ENCODE assay signal across 10 cellular contexts in genomic region chr4:77073106-77073858, GRCh38. TPM values are rescaled to one million over a fixed set of nuclear protein-coding genes. Genes with fewer than 3 reads are reported as not detected.
A peak's percentile ranks its signal among the peaks of the same experiment; 100 is the strongest.
DNase-seq lines count a peak whose midpoint lies in the region; ATAC-seq and TF ChIP-seq lines count a peak whose summit lies in the region.
"Had no signal": no experiment of that assay in that cellular context is flagged by ENCODE, and none has a peak within 500 bp of the region (broad histone marks: within the 10 kb centered on the region; RNA-seq: fewer than 3 reads in every experiment).

No MANE protein-coding gene starts in this region.

- peak; percentile 53 for DNase-seq in AG10803 (ENCODE audit: low read depth)
- DNase-seq in KBM-7 = peak; percentile 34
- no peak for DNase-seq in caudate nucleus (lab: John Stamatoyannopoulos, UW)
- no peak for DNase-seq in foreskin melanocyte
- no peak for DNase-seq in sciatic nerve (ENCODE audit: low spot score)
- DNase-seq in activated T-helper 2 cell treated with anti-CD3 and anti-CD28 coated beads, Interferon-gamma antibody, Interleukin-2, Interleukin-4, amounts not matched to agents 10 μg/mL and 5 μg/mL and 100 μg/mL, durations not matched to agents 14 hours and 24 hours and 36 hours (ENCODE audit: low spot score) = no peak
- DNase-seq in T-helper 2 cell = no peak
- DNase-seq: activated naive CD8-positive, alpha-beta T cell treated with anti-CD3 and anti-CD28 coated beads, Interleukin-2, amount 50 U/mL, for 24 hours; NCI-H1436 treated with DMSO at 0.1 percent for 48 hours had no signal

- H3K9ac ChIP-seq in muscle layer of colon (ENCODE audit: low read length) = peak overlapping the region; percentile 83

- H3K4me3 ChIP-seq in AG10803 (ENCODE audit: low read length) (peak overlapping the region; percentile 88), muscle layer of colon (ENCODE audit: low read depth in 1 of 2, low read length in 2 of 2) (peak overlapping the region in 1 of 2 donors; percentile 74)

- no peaks in the 10 kb centered on the region for H3K36me3 ChIP-seq in muscle layer of colon (ENCODE audit: insufficient read depth, low read length)

- no peaks in the 10 kb centered on the region for H3K27me3 ChIP-seq in muscle layer of colon (ENCODE audit: control insufficient read depth in 1 of 2, insufficient read depth in 2 of 2, low read length in 2 of 2)

- H3K27me3 Mint-ChIP-seq in activated T-helper 2 cell treated with anti-CD3 and anti-CD28 coated beads, Interferon-gamma antibody, Interleukin-2, Interleukin-4, amounts not matched to agents 10 μg/mL and 5 μg/mL and 100 μg/mL, durations not matched to agents 14 hours and 24 hours and 36 hours (ENCODE audit: low read depth) = no peaks in the 10 kb centered on the region

- no peak for TF ChIP-seq CTCF in AG10803 (conservative IDR thresholded peaks at IDR 0.05; ENCODE audit: low read length)

- H3K9me3 Mint-ChIP-seq in activated T-helper 2 cell treated with anti-CD3 and anti-CD28 coated beads, Interferon-gamma antibody, Interleukin-2, Interleukin-4, amounts not matched to agents 10 μg/mL and 5 μg/mL and 100 μg/mL, durations not matched to agents 14 hours and 24 hours and 36 hours = no peaks in the 10 kb centered on the region
- H3K9me3 Mint-ChIP-seq: activated naive CD8-positive, alpha-beta T cell treated with anti-CD3 and anti-CD28 coated beads, Interleukin-2, amount 50 U/mL, for 24 hours had no signal

- peaks cover 38% of the 10 kb centered on the region for H3K36me3 Mint-ChIP-seq in activated T-helper 2 cell treated with anti-CD3 and anti-CD28 coated beads, Interferon-gamma antibody, Interleukin-2, Interleukin-4, amounts not matched to agents 10 μg/mL and 5 μg/mL and 100 μg/mL, durations not matched to agents 14 hours and 24 hours and 36 hours (ENCODE audit: low read depth)

- no peak overlapping the region for H3K27ac Mint-ChIP-seq in activated T-helper 2 cell treated with anti-CD3 and anti-CD28 coated beads, Interferon-gamma antibody, Interleukin-2, Interleukin-4, amounts not matched to agents 10 μg/mL and 5 μg/mL and 100 μg/mL, durations not matched to agents 14 hours and 24 hours and 36 hours
- H3K27ac Mint-ChIP-seq: activated naive CD8-positive, alpha-beta T cell treated with anti-CD3 and anti-CD28 coated beads, Interleukin-2, amount 50 U/mL, for 24 hours had no signal

- peak overlapping the region; percentile 39 for H3K27ac ChIP-seq in caudate nucleus (ENCODE audit: low read depth, low read length)
- H3K27ac ChIP-seq in muscle layer of colon (ENCODE audit: low read depth, low read length) = peak overlapping the region; percentile 64

- H3K4me3 Mint-ChIP-seq in activated T-helper 2 cell treated with anti-CD3 and anti-CD28 coated beads, Interferon-gamma antibody, Interleukin-2, Interleukin-4, amounts not matched to agents 10 μg/mL and 5 μg/mL and 100 μg/mL, durations not matched to agents 14 hours and 24 hours and 36 hours (ENCODE audit: low read depth) = no peak overlapping the region

- H3K4me1 ChIP-seq in muscle layer of colon (ENCODE audit: insufficient read depth, low read length) = peaks cover 29% of the 10 kb centered on the region

- H3K4me1 Mint-ChIP-seq in activated T-helper 2 cell treated with anti-CD3 and anti-CD28 coated beads, Interferon-gamma antibody, Interleukin-2, Interleukin-4, amounts not matched to agents 10 μg/mL and 5 μg/mL and 100 μg/mL, durations not matched to agents 14 hours and 24 hours and 36 hours (ENCODE audit: low read depth) = peaks cover 44% of the 10 kb centered on the region

- intact Hi-C loops in sciatic nerve (cut with DNase I) = no loop called here
- intact Hi-C loops in activated T-helper 2 cell treated with anti-CD3 and anti-CD28 coated beads, Interferon-gamma antibody, Interleukin-2, Interleukin-4, amounts not matched to agents 10 μg/mL and 5 μg/mL and 100 μg/mL, durations not matched to agents 14 hours and 24 hours and 36 hours (cut with micrococcal nuclease) = loop anchor here (10.0 kb wide), 1 partner anchor 928 kb away; the partner anchor contains the start of gene NUP54

- in situ Hi-C loops in KBM-7 (cut with MboI; ENCODE audit: low pct_unique_long_range_greater_than_20kb, low sequenced_read_pairs) = no loop called here

- no peaks in the 10 kb centered on the region for H3K9me3 ChIP-seq in muscle layer of colon (ENCODE audit: low read length)

- ATAC-seq in sciatic nerve = no peak
- ATAC-seq: activated naive CD8-positive, alpha-beta T cell treated with anti-CD3 and anti-CD28 coated beads, Interleukin-2, amount 50 U/mL, for 24 hours had no signal

RNA-seq across cellular contexts. Expression of gene CCNI, which starts 2.5 kb away (rescaled TPM):
- total RNA-seq in sciatic nerve = 301 TPM
- total RNA-seq in activated T-helper 2 cell treated with anti-CD3 and anti-CD28 coated beads, Interferon-gamma antibody, Interleukin-2, Interleukin-4, amounts not matched to agents 10 μg/mL and 5 μg/mL and 100 μg/mL, durations not matched to agents 14 hours and 24 hours and 36 hours = 321 and 330 TPM in 2 replicates

Comparison
In these comparisons a context has a peak if more than half of its experiments do, and no peak if none do; other contexts are left out.
1. DNase-seq: peak in AG10803 (single experiment) and KBM-7 (single experiment); none in caudate nucleus (0 of 61), foreskin melanocyte (single experiment), sciatic nerve (single experiment), activated T-helper 2 cell treated with anti-CD3 and anti-CD28 coated beads, Interferon-gamma antibody, Interleukin-2, Interleukin-4, amounts not matched to agents 10 μg/mL and 5 μg/mL and 100 μg/mL, durations not matched to agents 14 hours and 24 hours and 36 hours (single experiment) and T-helper 2 cell (0 of 5).